ENCODE assay signal across 21 cellular contexts in the genomic region with DNA sequence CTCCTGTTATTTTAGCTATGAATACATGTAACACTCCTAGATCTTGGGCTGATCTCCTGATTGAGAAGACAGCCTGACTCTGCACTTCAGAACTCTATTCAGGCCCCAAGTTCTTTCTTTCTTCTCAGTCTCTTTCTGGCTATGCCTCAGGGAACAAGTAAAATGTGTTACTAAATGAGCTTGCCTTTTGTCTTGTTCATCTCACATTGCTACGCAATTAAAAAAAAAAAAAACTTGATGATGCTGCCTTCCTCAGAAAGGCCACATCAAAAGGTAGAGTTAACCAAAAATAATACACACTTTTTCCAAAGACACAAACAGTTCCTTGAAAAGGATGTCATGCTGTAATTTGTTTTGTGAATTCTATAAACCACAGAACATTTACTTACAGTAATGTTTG.
DNase-seq lines count a peak whose midpoint lies in the region; ATAC-seq and TF ChIP-seq lines count a peak whose summit lies in the region.
"Had no signal": no experiment of that assay in that cellular context is flagged by ENCODE, and none has a peak within 500 bp of the region (broad histone marks: within the 10 kb centered on the region; RNA-seq: fewer than 3 reads in every experiment).

No MANE protein-coding gene starts in this region.

- H3K27me3 Mint-ChIP-seq in T-helper 1 cell treated with Interleukin-12 subunit alpha and Interleukin-12 subunit beta and Interleukin-4 antibody, amounts not matched to agents 30 μg/mL and 1 μg/mL, for 36 hours (ENCODE audit: low read depth) = no peaks in the 10 kb centered on the region
- no peaks in the 10 kb centered on the region for H3K27me3 Mint-ChIP-seq in activated T-helper 1 cell treated with anti-CD3 and anti-CD28 coated beads, Interleukin-12 subunit alpha, Interleukin-12 subunit beta, Interleukin-2, Interleukin-4 antibody, amounts not matched to agents 30 ng/mL and 10 ng/mL and 1 ng/mL, durations not matched to agents 14 hours and 24 hours and 36 hours (ENCODE audit: insufficient read depth)
- no peaks in the 10 kb centered on the region for H3K27me3 Mint-ChIP-seq in neural progenitor cell (ENCODE audit: insufficient read depth, low read depth)
- H3K27me3 Mint-ChIP-seq: activated naive CD4-positive, alpha-beta T cell treated with anti-CD3 and anti-CD28 coated beads, Interleukin-2, amount 50 U/mL, for 24 hours; stimulated activated naive CD8-positive, alpha-beta T cell treated with anti-CD3 and anti-CD28 coated beads, Interleukin-15, Interleukin-2, amounts not matched to agents 100 ng/mL and 50 ng/mL, for 24 hours had no signal

- TF ChIP-seq CTCF in DND-41 (IDR thresholded peaks at IDR 0.05; ENCODE audit: borderline replicate concordance, extremely low read depth, low read length, poor library complexity, severe bottlenecking) (no peak), neural progenitor cell (IDR thresholded peaks at IDR 0.05) (no peak)

- peaks cover 30% of the 10 kb centered on the region for H3K4me1 Mint-ChIP-seq in T-helper 1 cell treated with Interleukin-12 subunit alpha and Interleukin-12 subunit beta and Interleukin-4 antibody, amounts not matched to agents 30 μg/mL and 1 μg/mL, for 36 hours (ENCODE audit: low read depth)
- peaks cover 33% of the 10 kb centered on the region for H3K4me1 Mint-ChIP-seq in activated T-helper 1 cell treated with anti-CD3 and anti-CD28 coated beads, Interleukin-12 subunit alpha, Interleukin-12 subunit beta, Interleukin-2, Interleukin-4 antibody, amounts not matched to agents 30 ng/mL and 10 ng/mL and 1 ng/mL, durations not matched to agents 14 hours and 24 hours and 36 hours (ENCODE audit: low read depth)
- peaks cover 2% of the 10 kb centered on the region for H3K4me1 Mint-ChIP-seq in neural progenitor cell
- H3K4me1 Mint-ChIP-seq: activated naive CD4-positive, alpha-beta T cell treated with anti-CD3 and anti-CD28 coated beads, Interleukin-2, amount 50 U/mL, for 24 hours; nephron had no signal

- peak; percentile 31; the same call in 1 of the 3 replicates for ATAC-seq in DND-41 (ENCODE audit: insufficient read depth, low read depth)
- ATAC-seq: left cardiac atrium had no signal

- H3K27ac Mint-ChIP-seq in T-helper 1 cell treated with Interleukin-12 subunit alpha and Interleukin-12 subunit beta and Interleukin-4 antibody, amounts not matched to agents 30 μg/mL and 1 μg/mL, for 36 hours = peak overlapping the region; percentile 92
- peak overlapping the region; percentile 96 for H3K27ac Mint-ChIP-seq in activated T-helper 1 cell treated with anti-CD3 and anti-CD28 coated beads, Interleukin-12 subunit alpha, Interleukin-12 subunit beta, Interleukin-2, Interleukin-4 antibody, amounts not matched to agents 30 ng/mL and 10 ng/mL and 1 ng/mL, durations not matched to agents 14 hours and 24 hours and 36 hours
- no peak overlapping the region for H3K27ac Mint-ChIP-seq in neural progenitor cell
- H3K27ac Mint-ChIP-seq: activated naive CD4-positive, alpha-beta T cell treated with anti-CD3 and anti-CD28 coated beads, Interleukin-2, amount 50 U/mL, for 24 hours; nephron; stimulated activated naive CD8-positive, alpha-beta T cell treated with anti-CD3 and anti-CD28 coated beads, Interleukin-15, Interleukin-2, amounts not matched to agents 100 ng/mL and 50 ng/mL, for 24 hours had no signal

- H3K9me3 ChIP-seq in DND-41 (ENCODE audit: insufficient read depth, low read length, severe bottlenecking) = no peaks in the 10 kb centered on the region
- H3K9me3 ChIP-seq in neural progenitor cell (ENCODE audit: low read depth) = no peaks in the 10 kb centered on the region
- H3K9me3 ChIP-seq: SK-N-SH had no signal

- DNase-seq in T-helper 1 cell = no peak
- no peak for DNase-seq in DND-41
- DNase-seq in activated T-helper 1 cell treated with anti-CD3 and anti-CD28 coated beads, Interleukin-12 subunit alpha, Interleukin-12 subunit beta, Interleukin-2, Interleukin-4 antibody, amounts not matched to agents 30 ng/mL and 10 ng/mL and 1 ng/mL, durations not matched to agents 14 hours and 24 hours and 36 hours (ENCODE audit: low spot score) = peak; percentile 1
- DNase-seq in fibroblast of peridontal ligament (ENCODE audit: extremely low read depth) = peak; percentile 70
- no peak for DNase-seq in NCI-H510A treated with DMSO at 0.1 percent for 48 hours (lab: John Stamatoyannopoulos, UW)
- no peak for DNase-seq in neural progenitor cell (ENCODE audit: low spot score)
- no peak for DNase-seq in cerebellar nuclear complex (lab: John Stamatoyannopoulos, UW)
- DNase-seq: 8988T; activated CD8-positive, alpha-beta memory T cell treated with anti-CD3 and anti-CD28 coated beads, Interleukin-2, amount 50 U/mL, for 48 hours; dorsolateral prefrontal cortex; left cardiac atrium; NCI-H1436; SK-N-SH; stimulated activated CD4-positive, alpha-beta T cell treated with anti-CD3 and anti-CD28 coated beads, Interleukin-2, amount 100 ng/mL, for 24 hours; T1000; trophoblast cell had no signal

- no peaks in the 10 kb centered on the region for H4K20me1 ChIP-seq in DND-41 (ENCODE audit: insufficient read depth, low read length)
- H4K20me1 ChIP-seq in neural progenitor cell (ENCODE audit: low read depth) = no peaks in the 10 kb centered on the region

- H3K79me2 ChIP-seq in DND-41 (ENCODE audit: insufficient read depth, low read length) (no peaks in the 10 kb centered on the region), neural progenitor cell (ENCODE audit: low read depth) (no peaks in the 10 kb centered on the region)

- peaks cover 34% of the 10 kb centered on the region for H3K36me3 Mint-ChIP-seq in T-helper 1 cell treated with Interleukin-12 subunit alpha and Interleukin-12 subunit beta and Interleukin-4 antibody, amounts not matched to agents 30 μg/mL and 1 μg/mL, for 36 hours (ENCODE audit: low read depth)
- peaks cover 28% of the 10 kb centered on the region for H3K36me3 Mint-ChIP-seq in activated T-helper 1 cell treated with anti-CD3 and anti-CD28 coated beads, Interleukin-12 subunit alpha, Interleukin-12 subunit beta, Interleukin-2, Interleukin-4 antibody, amounts not matched to agents 30 ng/mL and 10 ng/mL and 1 ng/mL, durations not matched to agents 14 hours and 24 hours and 36 hours (ENCODE audit: low read depth)
- no peaks in the 10 kb centered on the region for H3K36me3 Mint-ChIP-seq in neural progenitor cell
- H3K36me3 Mint-ChIP-seq: activated naive CD4-positive, alpha-beta T cell treated with anti-CD3 and anti-CD28 coated beads, Interleukin-2, amount 50 U/mL, for 24 hours had no signal

- H3K4me3 Mint-ChIP-seq in T-helper 1 cell treated with Interleukin-12 subunit alpha and Interleukin-12 subunit beta and Interleukin-4 antibody, amounts not matched to agents 30 μg/mL and 1 μg/mL, for 36 hours = peak overlapping the region; percentile 51
- peak overlapping the region; percentile 45 for H3K4me3 Mint-ChIP-seq in activated T-helper 1 cell treated with anti-CD3 and anti-CD28 coated beads, Interleukin-12 subunit alpha, Interleukin-12 subunit beta, Interleukin-2, Interleukin-4 antibody, amounts not matched to agents 30 ng/mL and 10 ng/mL and 1 ng/mL, durations not matched to agents 14 hours and 24 hours and 36 hours
- H3K4me3 Mint-ChIP-seq in neural progenitor cell = no peak overlapping the region
- H3K4me3 Mint-ChIP-seq: activated naive CD4-positive, alpha-beta T cell treated with anti-CD3 and anti-CD28 coated beads, Interleukin-2, amount 50 U/mL, for 24 hours; nephron; stimulated activated naive CD8-positive, alpha-beta T cell treated with anti-CD3 and anti-CD28 coated beads, Interleukin-15, Interleukin-2, amounts not matched to agents 100 ng/mL and 50 ng/mL, for 24 hours had no signal

- intact Hi-C loops in activated T-helper 1 cell treated with anti-CD3 and anti-CD28 coated beads, Interleukin-12 subunit alpha, Interleukin-12 subunit beta, Interleukin-2, Interleukin-4 antibody, amounts not matched to agents 30 ng/mL and 10 ng/mL and 1 ng/mL, durations not matched to agents 14 hours and 24 hours and 36 hours (cut with micrococcal nuclease) = loop anchor here (1.0 to 5.0 kb wide), 5 partner anchors 8 to 258 kb away; a partner anchor contains a TSS

- H3K4me2 ChIP-seq in DND-41 (ENCODE audit: insufficient read depth, low read length) = no peak overlapping the region
- H3K4me2 ChIP-seq in neural progenitor cell = no peak overlapping the region
- H3K4me2 ChIP-seq: SK-N-SH had no signal

- H3K27ac ChIP-seq in DND-41 (ENCODE audit: low read length) = no peak overlapping the region
- H3K27ac ChIP-seq in neural progenitor cell = no peak overlapping the region
- H3K27ac ChIP-seq: dorsolateral prefrontal cortex, epithelial cell of prostate had no signal

- H3K4me3 ChIP-seq in DND-41 (ENCODE audit: low read depth in 1 of 2, low read length in 2 of 2) = no peak overlapping the region
- H3K4me3 ChIP-seq in neural progenitor cell = no peak overlapping the region
- H3K4me3 ChIP-seq: dorsolateral prefrontal cortex had no signal

- H3K4me1 ChIP-seq in DND-41 (ENCODE audit: insufficient read depth, low read length) (no peaks in the 10 kb centered on the region), neural progenitor cell (no peaks in the 10 kb centered on the region)

- H2AFZ ChIP-seq in DND-41 (ENCODE audit: low read depth, low read length) = no peak overlapping the region
- H2AFZ ChIP-seq in neural progenitor cell (replicated peaks) = no peak overlapping the region

- peaks cover 58% of the 10 kb centered on the region for H3K9me3 Mint-ChIP-seq in T-helper 1 cell treated with Interleukin-12 subunit alpha and Interleukin-12 subunit beta and Interleukin-4 antibody, amounts not matched to agents 30 μg/mL and 1 μg/mL, for 36 hours
- peaks cover 49% of the 10 kb centered on the region for H3K9me3 Mint-ChIP-seq in activated T-helper 1 cell treated with anti-CD3 and anti-CD28 coated beads, Interleukin-12 subunit alpha, Interleukin-12 subunit beta, Interleukin-2, Interleukin-4 antibody, amounts not matched to agents 30 ng/mL and 10 ng/mL and 1 ng/mL, durations not matched to agents 14 hours and 24 hours and 36 hours
- H3K9me3 Mint-ChIP-seq in neural progenitor cell = no peaks in the 10 kb centered on the region
- H3K9me3 Mint-ChIP-seq: nephron had no signal

- H3K36me3 ChIP-seq in DND-41 (ENCODE audit: insufficient read depth, low read length) = no peaks in the 10 kb centered on the region
- no peaks in the 10 kb centered on the region for H3K36me3 ChIP-seq in neural progenitor cell

- H3K27me3 ChIP-seq in DND-41 (ENCODE audit: insufficient read depth, low read length, poor library complexity) (no peaks in the 10 kb centered on the region), neural progenitor cell (no peaks in the 10 kb centered on the region)
- H3K27me3 ChIP-seq: dorsolateral prefrontal cortex had no signal

- H3K9ac ChIP-seq in DND-41 (ENCODE audit: low read depth, low read length) (no peak overlapping the region), neural progenitor cell (no peak overlapping the region)
- H3K9ac ChIP-seq: SK-N-SH had no signal

- H3F3A ChIP-seq in neural progenitor cell (ENCODE audit: low read depth) = no peaks in the 10 kb centered on the region

Comparison
In these comparisons a context has a peak if more than half of its experiments do, and no peak if none do; other contexts are left out.
1. DNase-seq: peak in activated T-helper 1 cell treated with anti-CD3 and anti-CD28 coated beads, Interleukin-12 subunit alpha, Interleukin-12 subunit beta, Interleukin-2, Interleukin-4 antibody, amounts not matched to agents 30 ng/mL and 10 ng/mL and 1 ng/mL, durations not matched to agents 14 hours and 24 hours and 36 hours (single experiment) and fibroblast of peridontal ligament (single experiment); none in T-helper 1 cell (0 of 5), DND-41 (single experiment), NCI-H510A treated with DMSO at 0.1 percent for 48 hours (single experiment), neural progenitor cell (single experiment) and cerebellar nuclear complex (0 of 2).